In the genomic region with DNA sequence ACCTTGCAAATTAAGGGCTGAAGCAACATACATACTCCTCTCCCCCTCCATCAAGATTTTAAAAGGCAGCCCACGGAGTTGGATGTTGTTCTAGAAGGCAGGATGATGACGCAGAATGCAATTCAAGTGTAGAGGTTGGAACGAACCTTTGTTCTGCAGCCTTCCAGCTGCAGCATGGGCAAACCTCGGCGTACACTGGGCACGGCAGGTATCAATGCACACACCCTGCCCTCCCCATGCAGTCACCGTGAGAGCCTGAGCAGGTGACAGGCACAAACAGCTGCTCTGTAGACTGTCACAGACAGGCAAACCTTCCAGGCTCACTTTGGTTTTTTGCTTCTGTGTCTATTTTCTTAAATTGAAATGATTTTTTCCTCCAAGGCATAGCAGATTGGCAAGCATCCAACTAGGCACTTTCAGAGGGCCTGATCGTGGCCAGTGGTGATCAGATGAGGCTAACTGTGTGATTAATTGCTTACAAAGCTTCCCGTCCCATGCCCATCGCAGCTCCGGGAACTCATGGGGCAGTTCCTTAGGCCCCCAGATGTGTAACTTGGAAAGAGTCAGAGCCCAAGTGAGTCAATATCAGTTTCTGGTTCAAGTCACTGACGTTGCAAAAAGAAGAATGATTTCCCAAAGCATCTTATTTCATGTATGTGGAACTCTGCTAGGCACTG, we compare ENCODE assay signal across 8 cellular contexts.
DNase-seq lines count a peak whose midpoint lies in the region; ATAC-seq and TF ChIP-seq lines count a peak whose summit lies in the region.

No MANE protein-coding gene starts in this region.

- TF ChIP-seq POLR2A in esophagus muscularis mucosa (IDR thresholded peaks at IDR 0.05; ENCODE audit: low read depth) (no peak), testis (IDR thresholded peaks at IDR 0.05) (no peak)

- H3K9me2 ChIP-seq in SK-N-SH, result no peaks in the 10 kb centered on the region

- WGBS in SK-N-SH (ENCODE audit: low lambda C conversion rate), result 27% methylated on average over 12 of the region's 12 CpGs
- WGBS in esophagus muscularis mucosa, result 17% methylated on average over 12 of the region's 12 CpGs
- 56 to 65% methylated on average over 11 to 12 of the region's 12 CpGs for WGBS in testis, 2 donors

- H3K27me3 ChIP-seq in SK-N-SH (ENCODE audit: insufficient read depth) (no peaks in the 10 kb centered on the region), esophagus muscularis mucosa (no peaks in the 10 kb centered on the region), testis (no peaks in the 10 kb centered on the region)

- no peaks in the 10 kb centered on the region for H3F3A ChIP-seq in SK-N-SH (replicated peaks; ENCODE audit: insufficient read depth)

- TF ChIP-seq EP300 in SK-N-SH (IDR thresholded peaks at IDR 0.05; ENCODE audit: borderline replicate concordance in 1 of 2, low read depth in 1 of 2, low read length in 1 of 2) (peak; percentile 61 to 81), esophagus muscularis mucosa (IDR thresholded peaks at IDR 0.05) (peak; percentile 71)

- POLR2A ChIA-PET in SK-N-SH (lab: Yijun Ruan, JAX), result no interaction called here

- intact Hi-C loops in Right ventricle myocardium superior (cut with DNase I) (no loop called here), Right ventricle myocardium inferior (cut with DNase I) (no loop called here), esophagus muscularis mucosa (cut with DNase I) (no loop called here), testis (cut with DNase I; ENCODE audit: low total_unique reads) (no loop called here)

- H3K27ac ChIP-seq in SK-N-SH (ENCODE audit: low read depth in 2 of 2, low read length in 1 of 2) (peak overlapping the region; percentile 58 to 61), esophagus muscularis mucosa (replicated peaks in 1 of 4) (no peak overlapping the region), testis (no peak overlapping the region)

- H3K36me3 ChIP-seq in SK-N-SH (replicated peaks in 1 of 2; ENCODE audit: control insufficient read depth in 1 of 2, insufficient read depth in 2 of 2, low read length in 1 of 2) (no peaks in the 10 kb centered on the region), esophagus muscularis mucosa (no peaks in the 10 kb centered on the region), testis (ENCODE audit: low read depth, missing control alignments) (no peaks in the 10 kb centered on the region)

- H3K27ac Mint-ChIP-seq in stimulated activated effector memory CD8-positive, alpha-beta T cell treated with anti-CD3 and anti-CD28 coated beads, Interleukin-12 subunit alpha, Interleukin-12 subunit beta, amount 100 ng/mL, for 72 hours, result peak overlapping the region; percentile 92

- peaks cover 33% of the 10 kb centered on the region for H3K36me3 Mint-ChIP-seq in stimulated activated effector memory CD8-positive, alpha-beta T cell treated with anti-CD3 and anti-CD28 coated beads, Interleukin-12 subunit alpha, Interleukin-12 subunit beta, amount 100 ng/mL, for 72 hours

- TF ChIP-seq RAD21 in SK-N-SH (IDR thresholded peaks at IDR 0.05; ENCODE audit: low read length), result no peak

- no peaks in the 10 kb centered on the region for H3K79me2 ChIP-seq in SK-N-SH (ENCODE audit: insufficient read depth)

- peaks cover 31% of the 10 kb centered on the region for H3K4me1 Mint-ChIP-seq in stimulated activated effector memory CD8-positive, alpha-beta T cell treated with anti-CD3 and anti-CD28 coated beads, Interleukin-12 subunit alpha, Interleukin-12 subunit beta, amount 100 ng/mL, for 72 hours

- CTCF ChIA-PET in SK-N-SH (lab: Yijun Ruan, JAX), result interaction anchor here (1.2 to 1.3 kb wide), 3 partner anchors 31 to 80 kb away, joined by 3 to 5 read pairs (median 4); no protein-coding TSS in a partner anchor

- H3K9me3 ChIP-seq in SK-N-SH, result no peaks in the 10 kb centered on the region
- no peaks in the 10 kb centered on the region for H3K9me3 ChIP-seq in esophagus muscularis mucosa
- no peaks in the 10 kb centered on the region for H3K9me3 ChIP-seq in testis

- no peak overlapping the region for H3K4me3 ChIP-seq in SK-N-SH (ENCODE audit: low read depth in 2 of 2, low read length in 1 of 2)
- H3K4me3 ChIP-seq in esophagus muscularis mucosa, result no peak overlapping the region
- H3K4me3 ChIP-seq in testis, result no peak overlapping the region

- H3K4me1 ChIP-seq in SK-N-SH (ENCODE audit: control insufficient read depth in 1 of 2, insufficient read depth in 2 of 2, low read depth in 1 of 2, low read length in 1 of 2) (peaks cover 31 to 35% of the 10 kb centered on the region in 2 experiments), esophagus muscularis mucosa (no peaks in the 10 kb centered on the region), testis (peaks cover 48% of the 10 kb centered on the region)

- DNase-seq in Right ventricle myocardium superior (peak; percentile 33), Right ventricle myocardium inferior (ENCODE audit: missing footprints) (no peak), SK-N-SH (peak; percentile 68), esophagus muscularis mucosa (ENCODE audit: extremely low spot score) (no peak), testis (no peak), cerebellar cortex (ENCODE audit: low spot score) (no peak)
- DNase-seq in stimulated activated effector memory CD8-positive, alpha-beta T cell treated with anti-CD3 and anti-CD28 coated beads, Interleukin-12 subunit alpha, Interleukin-12 subunit beta, amount 100 ng/mL, for 72 hours (ENCODE audit: low spot score in 2 of 2), result no peak

- peak overlapping the region; percentile 57 for H3K4me2 ChIP-seq in SK-N-SH

- H2AFZ ChIP-seq in SK-N-SH (ENCODE audit: low read depth), result no peak overlapping the region

- H3K9ac ChIP-seq in SK-N-SH, result no peak overlapping the region

- TF ChIP-seq CTCF in SK-N-SH (IDR thresholded peaks at IDR 0.05) (no peak), esophagus muscularis mucosa (IDR thresholded peaks at IDR 0.05) (no peak), testis (IDR thresholded peaks at IDR 0.05) (no peak)

- ATAC-seq in Right ventricle myocardium superior (ENCODE audit: poor library complexity), result no peak
- no peak for ATAC-seq in Right ventricle myocardium inferior
- no peak for ATAC-seq in stimulated activated effector memory CD8-positive, alpha-beta T cell treated with anti-CD3 and anti-CD28 coated beads, Interleukin-12 subunit alpha, Interleukin-12 subunit beta, amount 100 ng/mL, for 72 hours
- ATAC-seq in GM21737 (IDR thresholded peaks at IDR 0.05; ENCODE audit: unreplicated experiment), result no peak

- H4K20me1 ChIP-seq in SK-N-SH (ENCODE audit: insufficient read depth), result no peaks in the 10 kb centered on the region

- H3K4me3 Mint-ChIP-seq in stimulated activated effector memory CD8-positive, alpha-beta T cell treated with anti-CD3 and anti-CD28 coated beads, Interleukin-12 subunit alpha, Interleukin-12 subunit beta, amount 100 ng/mL, for 72 hours, result peak overlapping the region; percentile 77

- H3K9me3 Mint-ChIP-seq in stimulated activated effector memory CD8-positive, alpha-beta T cell treated with anti-CD3 and anti-CD28 coated beads, Interleukin-12 subunit alpha, Interleukin-12 subunit beta, amount 100 ng/mL, for 72 hours, result no peaks in the 10 kb centered on the region

TF ChIP-seq in SK-N-SH, 30 proteins besides CTCF, POLR2A, EP300 and RAD21 (continues in another document):
- TF ChIP-seq JUND (IDR thresholded peaks at IDR 0.05) (peak; percentile 75; the same call in 1 of the 2 replicates), GABPA (IDR thresholded peaks at IDR 0.05; ENCODE audit: low read depth) (no peak), EZH2phosphoT487 (IDR thresholded peaks at IDR 0.05; ENCODE audit: borderline replicate concordance, low read depth) (no peak), GATA2 (CRISPR knock-in tag; IDR thresholded peaks at IDR 0.05) (peak; percentile 51), POLR2AphosphoS5 (IDR thresholded peaks at IDR 0.05; ENCODE audit: low read depth, low read length) (peak; percentile 12; the same call in 1 of the 2 replicates), YY1 (IDR thresholded peaks at IDR 0.05; ENCODE audit: low read depth) (no peak), FOSL2 (IDR thresholded peaks at IDR 0.05; ENCODE audit: borderline replicate concordance, low read depth) (peak; percentile 77; the same call in 1 of the 2 replicates), SIN3A (IDR thresholded peaks at IDR 0.05; ENCODE audit: borderline replicate concordance, low read depth, low read length) (no peak)
- TF ChIP-seq, protein P1, sequence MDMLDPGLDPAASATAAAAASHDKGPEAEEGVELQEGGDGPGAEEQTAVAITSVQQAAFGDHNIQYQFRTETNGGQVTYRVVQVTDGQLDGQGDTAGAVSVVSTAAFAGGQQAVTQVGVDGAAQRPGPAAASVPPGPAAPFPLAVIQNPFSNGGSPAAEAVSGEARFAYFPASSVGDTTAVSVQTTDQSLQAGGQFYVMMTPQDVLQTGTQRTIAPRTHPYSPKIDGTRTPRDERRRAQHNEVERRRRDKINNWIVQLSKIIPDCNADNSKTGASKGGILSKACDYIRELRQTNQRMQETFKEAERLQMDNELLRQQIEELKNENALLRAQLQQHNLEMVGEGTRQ (IDR thresholded peaks at IDR 0.05; ENCODE audit: borderline replicate concordance, low read depth, low read length), result no peak
- TF ChIP-seq, protein P2, sequence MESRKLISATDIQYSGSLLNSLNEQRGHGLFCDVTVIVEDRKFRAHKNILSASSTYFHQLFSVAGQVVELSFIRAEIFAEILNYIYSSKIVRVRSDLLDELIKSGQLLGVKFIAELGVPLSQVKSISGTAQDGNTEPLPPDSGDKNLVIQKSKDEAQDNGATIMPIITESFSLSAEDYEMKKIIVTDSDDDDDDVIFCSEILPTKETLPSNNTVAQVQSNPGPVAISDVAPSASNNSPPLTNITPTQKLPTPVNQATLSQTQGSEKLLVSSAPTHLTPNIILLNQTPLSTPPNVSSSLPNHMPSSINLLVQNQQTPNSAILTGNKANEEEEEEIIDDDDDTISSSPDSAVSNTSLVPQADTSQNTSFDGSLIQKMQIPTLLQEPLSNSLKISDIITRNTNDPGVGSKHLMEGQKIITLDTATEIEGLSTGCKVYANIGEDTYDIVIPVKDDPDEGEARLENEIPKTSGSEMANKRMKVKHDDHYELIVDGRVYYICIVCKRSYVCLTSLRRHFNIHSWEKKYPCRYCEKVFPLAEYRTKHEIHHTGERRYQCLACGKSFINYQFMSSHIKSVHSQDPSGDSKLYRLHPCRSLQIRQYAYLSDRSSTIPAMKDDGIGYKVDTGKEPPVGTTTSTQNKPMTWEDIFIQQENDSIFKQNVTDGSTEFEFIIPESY (IDR thresholded peaks at IDR 0.05; ENCODE audit: borderline replicate concordance, low read depth), result peak; percentile 62; the same call in 1 of the 2 replicates
- TF ChIP-seq, protein P3, sequence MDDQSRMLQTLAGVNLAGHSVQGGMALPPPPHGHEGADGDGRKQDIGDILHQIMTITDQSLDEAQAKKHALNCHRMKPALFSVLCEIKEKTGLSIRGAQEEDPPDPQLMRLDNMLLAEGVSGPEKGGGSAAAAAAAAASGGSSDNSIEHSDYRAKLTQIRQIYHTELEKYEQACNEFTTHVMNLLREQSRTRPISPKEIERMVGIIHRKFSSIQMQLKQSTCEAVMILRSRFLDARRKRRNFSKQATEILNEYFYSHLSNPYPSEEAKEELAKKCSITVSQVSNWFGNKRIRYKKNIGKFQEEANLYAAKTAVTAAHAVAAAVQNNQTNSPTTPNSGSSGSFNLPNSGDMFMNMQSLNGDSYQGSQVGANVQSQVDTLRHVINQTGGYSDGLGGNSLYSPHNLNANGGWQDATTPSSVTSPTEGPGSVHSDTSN (IDR thresholded peaks at IDR 0.05), result peak; percentile 94

Comparison
In these comparisons a context has a peak if more than half of its experiments do, and no peak if none do; other contexts are left out.
1. DNase-seq: peak in Right ventricle myocardium superior (single experiment) and SK-N-SH (single experiment); none in Right ventricle myocardium inferior (single experiment), esophagus muscularis mucosa (single experiment), stimulated activated effector memory CD8-positive, alpha-beta T cell treated with anti-CD3 and anti-CD28 coated beads, Interleukin-12 subunit alpha, Interleukin-12 subunit beta, amount 100 ng/mL, for 72 hours (0 of 2), testis (single experiment) and cerebellar cortex (single experiment).
2. H3K27ac ChIP-seq: peak in SK-N-SH (2 of 2); none in esophagus muscularis mucosa (0 of 4) and testis (0 of 2).